Comparison of ENCODE assay signal across 15 cellular contexts in genomic region chr2:163852616-163853015, GRCh38.
DNase-seq lines count a peak whose midpoint lies in the region; ATAC-seq and TF ChIP-seq lines count a peak whose summit lies in the region.
"Had no signal": no experiment of that assay in that cellular context is flagged by ENCODE, and none has a peak within 500 bp of the region (broad histone marks: within the 10 kb centered on the region; RNA-seq: fewer than 3 reads in every experiment).

No MANE protein-coding gene starts in this region.

- H3K27ac ChIP-seq in RWPE1 = no peak overlapping the region
- H3K27ac ChIP-seq in foreskin keratinocyte = no peak overlapping the region
- no peak overlapping the region for H3K27ac ChIP-seq in esophagus muscularis mucosa (replicated peaks in 1 of 4)
- H3K27ac ChIP-seq: BLaER1 had no signal

- H3K4me1 ChIP-seq in foreskin keratinocyte = no peaks in the 10 kb centered on the region
- no peaks in the 10 kb centered on the region for H3K4me1 ChIP-seq in esophagus muscularis mucosa

- no peaks in the 10 kb centered on the region for H3K9me3 ChIP-seq in esophagus muscularis mucosa
- H3K9me3 ChIP-seq: SK-N-SH had no signal

- POLR2A ChIA-PET in RWPE1 (lab: Yijun Ruan, JAX; ENCODE audit: low non-redundant PET) = no interaction called here

- CTCF ChIA-PET in RWPE1 (lab: Yijun Ruan, JAX) = no interaction called here

- peak; percentile 49 for ATAC-seq in foreskin keratinocyte
- ATAC-seq in HG03442 (IDR thresholded peaks at IDR 0.05; ENCODE audit: unreplicated experiment) = no peak
- ATAC-seq: Right ventricle myocardium inferior had no signal

- no peak for TF ChIP-seq EP300 in esophagus muscularis mucosa (IDR thresholded peaks at IDR 0.05)

- H3K36me3 ChIP-seq in esophagus muscularis mucosa = no peaks in the 10 kb centered on the region
- H3K36me3 ChIP-seq: BLaER1 had no signal

- DNase-seq in LHCN-M2 (ENCODE audit: low read depth) (peak; percentile 61), RWPE1 (ENCODE audit: low spot score) (peak; percentile 5), foreskin keratinocyte (no peak), hippocampal formation (lab: John Stamatoyannopoulos, UW) (no peak), esophagus muscularis mucosa (ENCODE audit: extremely low spot score) (no peak), NCI-H2171 (lab: John Stamatoyannopoulos, UW) (no peak)
- DNase-seq: CD8-positive, alpha-beta memory T cell; NCI-H1436 treated with DMSO at 0.1 percent for 48 hours; NCI-H2081; NCI-H226; NCI-H526 treated with DMSO at 0.1 percent for 48 hours; SK-N-SH had no signal

- TF ChIP-seq CTCF in RWPE1 (conservative IDR thresholded peaks at IDR 0.05; ENCODE audit: low read depth) (no peak), foreskin keratinocyte (conservative IDR thresholded peaks at IDR 0.05) (no peak), esophagus muscularis mucosa (IDR thresholded peaks at IDR 0.05) (no peak)

- intact Hi-C loops in esophagus muscularis mucosa (cut with DNase I) = no loop called here

- H3K27me3 ChIP-seq in foreskin keratinocyte = no peaks in the 10 kb centered on the region
- H3K27me3 ChIP-seq in esophagus muscularis mucosa = no peaks in the 10 kb centered on the region
- H3K27me3 ChIP-seq: BLaER1 had no signal

- WGBS in esophagus muscularis mucosa = 60% methylated on average over 3 of the region's 3 CpGs

- TF ChIP-seq POLR2A in esophagus muscularis mucosa (IDR thresholded peaks at IDR 0.05; ENCODE audit: low read depth) = no peak

- H3K4me3 ChIP-seq in esophagus muscularis mucosa = no peak overlapping the region
- H3K4me3 ChIP-seq: BLaER1 had no signal

Comparison
In these comparisons a context has a peak if more than half of its experiments do, and no peak if none do; other contexts are left out.
1. DNase-seq: peak in LHCN-M2 (single experiment) and RWPE1 (single experiment); none in foreskin keratinocyte (0 of 2), hippocampal formation (0 of 2), esophagus muscularis mucosa (single experiment) and NCI-H2171 (single experiment).